ENCODE assay signal across 25 cellular contexts in genomic region chr2:71513721-71514120, GRCh38.
DNase-seq lines count a peak whose midpoint lies in the region; ATAC-seq and TF ChIP-seq lines count a peak whose summit lies in the region.
"Had no signal": no experiment of that assay in that cellular context is flagged by ENCODE, and none has a peak within 500 bp of the region (broad histone marks: within the 10 kb centered on the region; RNA-seq: fewer than 3 reads in every experiment).

No MANE protein-coding gene starts in this region.

- peaks cover 0 to 2% of the 10 kb centered on the region in 2 donors for H3K4me1 Mint-ChIP-seq in natural killer cell treated with Interleukin-12 subunit alpha and Interleukin-12 subunit beta and Interleukin-15 and Interleukin-18, amount 100 ng/mL, for 72 hours (ENCODE audit: low read depth in 2 of 2)
- H3K4me1 Mint-ChIP-seq: CD14-positive monocyte had no signal

- peak; percentile 17 for DNase-seq in Jurkat, Clone E6-1 (ENCODE audit: low read depth, low spot score)
- DNase-seq in RPMI8226 = peak; percentile 35
- DNase-seq in upper lobe of right lung = peak; percentile 40
- no peak for DNase-seq in activated CD4-positive, alpha-beta T cell treated with anti-CD3 and anti-CD28 coated beads for 48 hours
- no peak for DNase-seq in natural killer cell treated with Interleukin-12 subunit alpha and Interleukin-12 subunit beta and Interleukin-15 and Interleukin-18, amount 100 ng/mL, for 72 hours (ENCODE audit: low spot score)
- DNase-seq: 8988T; ACHN; BE2C; C1 segment of cervical spinal cord; CD4-positive, alpha-beta memory T cell; CD4-positive, CD25-positive, alpha-beta regulatory T cell; CD8-positive, alpha-beta memory T cell; COR-L47; DMS 273 treated with DMSO at 0.1 percent for 48 hours; DMS153; DMS53; DMS79; DND-41; EL; GDM1 had no signal

- H3K9me3 ChIP-seq in upper lobe of right lung = no peaks in the 10 kb centered on the region
- H3K9me3 ChIP-seq: BE2C, BLaER1 had no signal

- H3K27me3 Mint-ChIP-seq in natural killer cell treated with Interleukin-12 subunit alpha and Interleukin-12 subunit beta and Interleukin-15 and Interleukin-18, amount 100 ng/mL, for 72 hours = peaks cover 7 to 9% of the 10 kb centered on the region in 2 donors

- H3K4me3 ChIP-seq in Jurkat, Clone E6-1 (ENCODE audit: low read length) = no peak overlapping the region
- H3K4me3 ChIP-seq in upper lobe of right lung = no peak overlapping the region
- H3K4me3 ChIP-seq: BLaER1, GM12878 had no signal

- H3K4me3 Mint-ChIP-seq in natural killer cell treated with Interleukin-12 subunit alpha and Interleukin-12 subunit beta and Interleukin-15 and Interleukin-18, amount 100 ng/mL, for 72 hours = no peak overlapping the region
- H3K4me3 Mint-ChIP-seq: CD14-positive monocyte; CD4-positive, alpha-beta memory T cell; CD4-positive, CD25-positive, alpha-beta regulatory T cell; CD8-positive, alpha-beta memory T cell had no signal

- H3K36me3 Mint-ChIP-seq in natural killer cell treated with Interleukin-12 subunit alpha and Interleukin-12 subunit beta and Interleukin-15 and Interleukin-18, amount 100 ng/mL, for 72 hours = no peaks in the 10 kb centered on the region
- H3K36me3 Mint-ChIP-seq: CD4-positive, alpha-beta memory T cell; CD4-positive, CD25-positive, alpha-beta regulatory T cell; CD8-positive, alpha-beta memory T cell had no signal

- intact Hi-C loops in upper lobe of right lung (cut with DNase I) = loop anchor here (5.0 kb wide), 1 partner anchor 211 kb away; no protein-coding TSS in a partner anchor

- ATAC-seq in upper lobe of right lung = no peak
- ATAC-seq in GM19351 (IDR thresholded peaks at IDR 0.05; ENCODE audit: unreplicated experiment) = no peak
- ATAC-seq in natural killer cell treated with Interleukin-12 subunit alpha and Interleukin-12 subunit beta and Interleukin-15 and Interleukin-18, amount 100 ng/mL, for 72 hours = no peak
- ATAC-seq: GM12878 had no signal

- H3K9me3 Mint-ChIP-seq in natural killer cell treated with Interleukin-12 subunit alpha and Interleukin-12 subunit beta and Interleukin-15 and Interleukin-18, amount 100 ng/mL, for 72 hours = no peaks in the 10 kb centered on the region
- H3K9me3 Mint-ChIP-seq: CD4-positive, alpha-beta memory T cell; CD4-positive, CD25-positive, alpha-beta regulatory T cell; CD8-positive, alpha-beta memory T cell had no signal

- peak overlapping the region; percentile 41 for H3K27ac ChIP-seq in VCaP
- H3K27ac ChIP-seq in upper lobe of right lung = no peak overlapping the region
- H3K27ac ChIP-seq: BLaER1 had no signal

- no peaks in the 10 kb centered on the region for H3K36me3 ChIP-seq in upper lobe of right lung
- H3K36me3 ChIP-seq: BE2C, BLaER1 had no signal

- no peak overlapping the region for H3K27ac Mint-ChIP-seq in natural killer cell treated with Interleukin-12 subunit alpha and Interleukin-12 subunit beta and Interleukin-15 and Interleukin-18, amount 100 ng/mL, for 72 hours
- H3K27ac Mint-ChIP-seq: CD4-positive, alpha-beta memory T cell; CD4-positive, CD25-positive, alpha-beta regulatory T cell; CD8-positive, alpha-beta memory T cell had no signal

- TF ChIP-seq CTCF in VCaP (conservative IDR thresholded peaks at IDR 0.05) (no peak), upper lobe of right lung (IDR thresholded peaks at IDR 0.05) (no peak)

- no peaks in the 10 kb centered on the region for H3K27me3 ChIP-seq in upper lobe of right lung
- H3K27me3 ChIP-seq: BE2C, BLaER1 had no signal

- H3K4me1 ChIP-seq in upper lobe of right lung = no peaks in the 10 kb centered on the region
- H3K4me1 ChIP-seq: BE2C had no signal

Comparison
In these comparisons a context has a peak if more than half of its experiments do, and no peak if none do; other contexts are left out.
1. DNase-seq: peak in Jurkat, Clone E6-1 (single experiment), RPMI8226 (single experiment) and upper lobe of right lung (single experiment); none in activated CD4-positive, alpha-beta T cell treated with anti-CD3 and anti-CD28 coated beads for 48 hours (single experiment) and natural killer cell treated with Interleukin-12 subunit alpha and Interleukin-12 subunit beta and Interleukin-15 and Interleukin-18, amount 100 ng/mL, for 72 hours (single experiment).